ENCODE assay signal across 13 cellular contexts in genomic region chr9:121771851-121772599, GRCh38.
A peak's percentile ranks its signal among the peaks of the same experiment; 100 is the strongest.
DNase-seq lines count a peak whose midpoint lies in the region; ATAC-seq and TF ChIP-seq lines count a peak whose summit lies in the region.
"Had no signal": no experiment of that assay in that cellular context is flagged by ENCODE, and none has a peak within 500 bp of the region (broad histone marks: within the 10 kb centered on the region; RNA-seq: fewer than 3 reads in every experiment).

No MANE protein-coding gene starts in this region.

- 85 to 91% (median 90%) methylated on average over 15 to 16 of the region's 16 CpGs for WGBS in spleen, 5 donors

- intact Hi-C loops in mucosa of descending colon (cut with DNase I, micrococcal nuclease) (no loop called here), spleen (cut with DNase I; ENCODE audit: low total_unique reads) (no loop called here), PC-9 (cut with micrococcal nuclease; ENCODE audit: unreplicated experiment) (no loop called here)

- POLR2A ChIA-PET in RWPE1 (lab: Yijun Ruan, JAX; ENCODE audit: low non-redundant PET) (no interaction called here), PC-9 (lab: Charles Lee; ENCODE audit: unreplicated experiment) (no interaction called here)

- TF ChIP-seq CTCF in RWPE1 (conservative IDR thresholded peaks at IDR 0.05; ENCODE audit: low read depth) (no peak), fibroblast of pulmonary artery (IDR thresholded peaks at IDR 0.05; ENCODE audit: low read length, missing control alignments) (no peak), mucosa of descending colon (IDR thresholded peaks at IDR 0.05) (no peak), spleen (IDR thresholded peaks at IDR 0.05 in 8 of 11, conservative IDR thresholded peaks at IDR 0.05 in 3 of 11) (no peak), PC-9 (conservative IDR thresholded peaks at IDR 0.05) (no peak)

- H3K36me3 ChIP-seq in mucosa of descending colon (ENCODE audit: low read depth) (peaks cover 1% of the 10 kb centered on the region), spleen (peaks cover 0 to 100% (median 28%) of the 10 kb centered on the region in 6 donors), PC-9 (ENCODE audit: low read depth) (no peaks in the 10 kb centered on the region; the same call in 1 of the 2 replicates)

- H3K9me3 ChIP-seq in mucosa of descending colon (no peaks in the 10 kb centered on the region), spleen (no peaks in the 10 kb centered on the region), PC-9 (ENCODE audit: insufficient read depth, low read depth) (no peaks in the 10 kb centered on the region)
- H3K9me3 ChIP-seq: stomach had no signal

- no peak overlapping the region for H2AFZ ChIP-seq in PC-9

- no peak for DNase-seq in RWPE1 (ENCODE audit: low spot score)
- peak; percentile 8 for DNase-seq in fibroblast of pulmonary artery (ENCODE audit: low read depth)
- DNase-seq in mucosa of descending colon, result peak in 2 of 3 donors; percentile 16 to 42
- DNase-seq in spleen, result peak; percentile 72
- DNase-seq in DMS153 treated with DMSO at 0.1 percent for 48 hours (lab: John Stamatoyannopoulos, UW; ENCODE audit: unreplicated experiment), result no peak
- DNase-seq in NOMO-1 treated with DMSO at 0.1 percent for 48 hours (lab: John Stamatoyannopoulos, UW; ENCODE audit: unreplicated experiment), result no peak
- DNase-seq in PC-9, result no peak
- DNase-seq in NCI-H774 (lab: John Stamatoyannopoulos, UW), result no peak
- DNase-seq: activated gamma-delta T cell, KG1, NCI-H1105 had no signal

- TF ChIP-seq POLR2A in spleen (IDR thresholded peaks at IDR 0.05), result no peak

- no peaks in the 10 kb centered on the region for H3K27me3 ChIP-seq in spleen (replicated peaks in 1 of 7)
- no peaks in the 10 kb centered on the region for H3K27me3 ChIP-seq in PC-9 (ENCODE audit: insufficient read depth, low read depth)
- H3K27me3 ChIP-seq: stomach had no signal

- no peaks in the 10 kb centered on the region for H3K79me2 ChIP-seq in PC-9 (ENCODE audit: low read depth)

- CTCF ChIA-PET in RWPE1 (lab: Yijun Ruan, JAX), result interaction anchor here (0.6 to 1.1 kb wide), 3 partner anchors 72 to 89 kb away, joined by 3 to 4 read pairs (median 4); no protein-coding TSS in a partner anchor
- CTCF ChIA-PET in PC-9 (lab: Charles Lee), result no interaction called here

- no peaks in the 10 kb centered on the region for H3K9me2 ChIP-seq in PC-9 (ENCODE audit: insufficient read depth)

- no peaks in the 10 kb centered on the region for H4K20me1 ChIP-seq in PC-9 (ENCODE audit: insufficient read depth)

- BruUV-seq in PC-9 (replicated peaks; lab: Mats Ljungman, UMichigan), result no TSS peak

- H3K4me3 ChIP-seq in fibroblast of pulmonary artery (replicated peaks; ENCODE audit: low read depth, low read length), result no peak overlapping the region
- H3K4me3 ChIP-seq in mucosa of descending colon, result no peak overlapping the region
- no peak overlapping the region for H3K4me3 ChIP-seq in spleen
- H3K4me3 ChIP-seq in PC-9, result no peak overlapping the region
- H3K4me3 ChIP-seq: stomach had no signal

- H3K4me1 ChIP-seq in mucosa of descending colon (ENCODE audit: low read depth), result no peaks in the 10 kb centered on the region
- peaks cover 5 to 58% (median 36%) of the 10 kb centered on the region in 6 donors for H3K4me1 ChIP-seq in spleen
- no peaks in the 10 kb centered on the region for H3K4me1 ChIP-seq in PC-9 (replicated peaks; ENCODE audit: insufficient read depth)

- ATAC-seq in mucosa of descending colon, result no peak

- no peaks in the 10 kb centered on the region for H3F3A ChIP-seq in PC-9 (ENCODE audit: insufficient read depth, low read depth)

- H3K4me2 ChIP-seq in PC-9, result no peak overlapping the region

- peak overlapping the region; percentile 8 for H3K27ac ChIP-seq in RWPE1
- H3K27ac ChIP-seq in spleen, result peak overlapping the region in 6 of 8 donors; percentile 55 to 74 (median 68)
- no peak overlapping the region for H3K27ac ChIP-seq in PC-9
- H3K27ac ChIP-seq: HL-60 had no signal

Comparison
In these comparisons a context has a peak if more than half of its experiments do, and no peak if none do; other contexts are left out.
1. DNase-seq: peak in fibroblast of pulmonary artery (single experiment), mucosa of descending colon (2 of 3) and spleen (single experiment); none in RWPE1 (single experiment), DMS153 treated with DMSO at 0.1 percent for 48 hours (single experiment), NOMO-1 treated with DMSO at 0.1 percent for 48 hours (single experiment), PC-9 (0 of 2) and NCI-H774 (single experiment).